ENCODE assay signal across 19 cellular contexts in genomic region chr2:111069722-111070121, GRCh38. TPM values are rescaled to one million over a fixed set of nuclear protein-coding genes. Genes with fewer than 3 reads are reported as not detected.
A peak's percentile ranks its signal among the peaks of the same experiment; 100 is the strongest.
DNase-seq lines count a peak whose midpoint lies in the region; ATAC-seq, FAIRE-seq and TF ChIP-seq lines count a peak whose summit lies in the region.
"Had no signal": no experiment of that assay in that cellular context is flagged by ENCODE, and none has a peak within 500 bp of the region (broad histone marks: within the 10 kb centered on the region; RNA-seq: fewer than 3 reads in every experiment).

No MANE protein-coding gene starts in this region.

- dilution Hi-C loops in keratinocyte (cut with MboI; ENCODE audit: extremely low pct_ligation_motif_present, low sequenced_read_pairs): no loop called here

- FAIRE-seq in K562 (lab: Jason Lieb, UNC): no peak
- FAIRE-seq in keratinocyte (lab: Jason Lieb, UNC): no peak
- FAIRE-seq: pancreas had no signal

- WGBS in K562 (ENCODE audit: insufficient coverage, low coverage, missing lambda C conversion rate): 6% methylated on average over 3 of the region's 3 CpGs

- no peaks in the 10 kb centered on the region for H3K36me3 ChIP-seq in HCT116 (ENCODE audit: control insufficient read depth in 1 of 2, insufficient read depth in 2 of 2, low read length in 2 of 2)
- H3K36me3 ChIP-seq in K562 (ENCODE audit: control insufficient read depth, insufficient read depth, low read length): no peaks in the 10 kb centered on the region
- no peaks in the 10 kb centered on the region for H3K36me3 ChIP-seq in keratinocyte (ENCODE audit: control insufficient read depth in 2 of 2, extremely low read depth in 1 of 2, insufficient read depth in 2 of 2, low read length in 2 of 2)
- H3K36me3 ChIP-seq in ascending aorta: no peaks in the 10 kb centered on the region
- H3K36me3 ChIP-seq: left lung, pancreas, thoracic aorta had no signal

- no peak overlapping the region for H3K4me3 ChIP-seq in HCT116 (replicated peaks in 1 of 2; ENCODE audit: low read depth in 1 of 2, low read length in 2 of 2)
- H3K4me3 ChIP-seq in K562: no peak overlapping the region
- H3K4me3 ChIP-seq in keratinocyte (ENCODE audit: control insufficient read depth in 2 of 3, extremely low read depth in 1 of 3, insufficient read depth in 2 of 3, low read depth in 1 of 3, low read length in 3 of 3): no peak overlapping the region
- H3K4me3 ChIP-seq in ascending aorta: no peak overlapping the region
- H3K4me3 ChIP-seq: left lung, pancreas, thoracic aorta had no signal

- intact Hi-C loops in HCT116 (cut with micrococcal nuclease) (no loop called here), K562 (cut with micrococcal nuclease) (no loop called here), ascending aorta (cut with DNase I) (no loop called here)

- H3K4me1 ChIP-seq in HCT116 (ENCODE audit: control insufficient read depth in 1 of 2, insufficient read depth in 2 of 2, low read length in 2 of 2): peaks cover 47 to 53% of the 10 kb centered on the region in 2 experiments
- H3K4me1 ChIP-seq in K562 (replicated peaks in 1 of 2; ENCODE audit: control insufficient read depth in 2 of 2, insufficient read depth in 2 of 2, low read length in 2 of 2): no peaks in the 10 kb centered on the region
- H3K4me1 ChIP-seq in keratinocyte (ENCODE audit: control insufficient read depth, extremely low read depth, insufficient read depth, low read length): peaks cover 12% of the 10 kb centered on the region
- H3K4me1 ChIP-seq in ascending aorta: peaks cover 0 to 6% of the 10 kb centered on the region in 2 donors
- H3K4me1 ChIP-seq: pancreas had no signal

- H4K20me1 ChIP-seq in HCT116 (ENCODE audit: insufficient read depth) (no peaks in the 10 kb centered on the region), K562 (replicated peaks; ENCODE audit: control insufficient read depth, insufficient read depth, low read length) (no peaks in the 10 kb centered on the region), keratinocyte (ENCODE audit: control insufficient read depth, extremely low read depth, insufficient read depth, low read length) (no peaks in the 10 kb centered on the region)

- TF ChIP-seq CTCF in HCT116 (IDR thresholded peaks at IDR 0.05 in 2 of 3, conservative IDR thresholded peaks at IDR 0.05 in 1 of 3; ENCODE audit: borderline replicate concordance in 1 of 3, insufficient read depth in 1 of 3, low read depth in 2 of 3, low read length in 2 of 3) (peak in 2 of 3 experiments; percentile 37 to 47; a peak in 4 of 6 replicates), K562 (IDR thresholded peaks at IDR 0.05 in 2 of 3, conservative IDR thresholded peaks at IDR 0.05 in 1 of 3; ENCODE audit: insufficient read depth in 2 of 3, low read depth in 1 of 3, low read length in 3 of 3) (peak; percentile 39 to 54 (median 47); a peak in 5 of 6 replicates), keratinocyte (optimal IDR thresholded peaks at IDR 0.05 in 1 of 3, IDR thresholded peaks at IDR 0.05 in 1 of 3, conservative IDR thresholded peaks at IDR 0.05 in 1 of 3; ENCODE audit: extremely low read depth in 1 of 3, insufficient read depth in 2 of 3, low read length in 3 of 3) (peak in 2 of 3 experiments; percentile 11 to 13), ascending aorta (IDR thresholded peaks at IDR 0.05) (no peak)

- H3K27ac ChIP-seq in HCT116 (ENCODE audit: low read depth, low read length): no peak overlapping the region
- no peak overlapping the region for H3K27ac ChIP-seq in K562 (ENCODE audit: extremely low read depth, low read depth, low read length)
- H3K27ac ChIP-seq in keratinocyte (ENCODE audit: control insufficient read depth, insufficient read depth, low read length): no peak overlapping the region
- H3K27ac ChIP-seq in ascending aorta: no peak overlapping the region
- H3K27ac ChIP-seq: left lung, pancreas, thoracic aorta had no signal

- H3K79me2 ChIP-seq in HCT116 (ENCODE audit: insufficient read depth, low read length) (no peaks in the 10 kb centered on the region), K562 (ENCODE audit: control insufficient read depth, insufficient read depth, low read length) (no peaks in the 10 kb centered on the region), keratinocyte (ENCODE audit: control insufficient read depth, insufficient read depth, low read length) (no peaks in the 10 kb centered on the region)

- DNase-seq in ELR (ENCODE audit: low read depth) (peak; percentile 16), HCT116 (ENCODE audit: low read depth, low spot score) (no peak), K562 (ENCODE audit: extremely low read depth in 1 of 4, low spot score in 3 of 4) (peak; percentile 14 to 28 (median 18)), keratinocyte (ENCODE audit: low read depth, low spot score) (no peak), ascending aorta (ENCODE audit: low spot score in 2 of 2) (no peak)
- DNase-seq: activated CD4-positive, alpha-beta memory T cell treated with anti-CD3 and anti-CD28 coated beads, Interleukin-2, amount 10 ng/mL, durations not matched to agents 7 days and 5 days; activated naive CD8-positive, alpha-beta T cell treated with anti-CD3 and anti-CD28 coated beads for 36 hours; activated T-cell treated with anti-CD3 and anti-CD28 coated beads, Interleukin-2, amount 50 U/mL, for 4 hours; CD4-positive, CD25-positive, alpha-beta regulatory T cell; effector CD8-positive, alpha-beta T cell; foreskin fibroblast; left lung; MV-4-11; NCI-H2081; NCI-H524 treated with DMSO at 0.1 percent for 48 hours; pancreas had no signal

- H3K9me3 ChIP-seq in HCT116 (ENCODE audit: control insufficient read depth in 1 of 2, insufficient read depth in 1 of 2, low read depth in 1 of 2, low read length in 2 of 2) (0 out of 4 replicates have a peak, but pooled peaks cover 0 to under 1% of the 10 kb centered on the region in 2 experiments), K562 (replicated peaks; ENCODE audit: control insufficient read depth, insufficient read depth, low read depth, low read length) (no peaks in the 10 kb centered on the region), keratinocyte (ENCODE audit: control insufficient read depth, low read depth, low read length) (no peaks in the 10 kb centered on the region), ascending aorta (no peaks in the 10 kb centered on the region)
- H3K9me3 ChIP-seq: pancreas, thoracic aorta had no signal

- TF ChIP-seq RAD21 in HCT116 (IDR thresholded peaks at IDR 0.05; ENCODE audit: low read depth) (peak; percentile 7; the same call in 1 of the 2 replicates), K562 (CRISPR knock-in tag; conservative IDR thresholded peaks at IDR 0.05 in 1 of 2, IDR thresholded peaks at IDR 0.05 in 1 of 2) (peak in 1 of 2 experiments; percentile 36; a peak in 1 of 4 replicates)

- CTCF ChIA-PET in HCT116 (lab: Charles Lee): no interaction called here
- CTCF ChIA-PET in K562 (lab: Yijun Ruan, JAX; ENCODE audit: low intra/inter-chr PET ratio): no interaction called here

- ATAC-seq in HCT116 (peak; percentile 32; the same call in 1 of the 2 replicates), K562 (peak; percentile 80), HG03139 (IDR thresholded peaks at IDR 0.05; ENCODE audit: unreplicated experiment) (no peak), GM19463 (IDR thresholded peaks at IDR 0.05; ENCODE audit: unreplicated experiment) (no peak)
- ATAC-seq: activated T-cell treated with anti-CD3 and anti-CD28 coated beads, Interleukin-2, amount 50 U/mL, for 4 hours; left lung; pancreas had no signal

- TF ChIP-seq POLR2A in HCT116 (IDR thresholded peaks at IDR 0.05; ENCODE audit: borderline replicate concordance, extremely low read depth, insufficient read depth, insufficient read length) (no peak), K562 (conservative IDR thresholded peaks at IDR 0.05) (no peak)

- no peaks in the 10 kb centered on the region for H3K27me3 ChIP-seq in HCT116 (ENCODE audit: insufficient read depth, low read length)
- H3K27me3 ChIP-seq in K562 (ENCODE audit: control insufficient read depth in 2 of 2, insufficient read depth in 2 of 2, low read length in 2 of 2): peaks cover 4 to 5% of the 10 kb centered on the region in 2 experiments; a peak in 3 of 5 replicates
- no peaks in the 10 kb centered on the region for H3K27me3 ChIP-seq in keratinocyte (ENCODE audit: control insufficient read depth, extremely low read depth, insufficient read depth, low read length)
- H3K27me3 ChIP-seq in ascending aorta: no peaks in the 10 kb centered on the region
- H3K27me3 ChIP-seq: left lung, pancreas had no signal

- POLR2A ChIA-PET in HCT116 (lab: Charles Lee) (no interaction called here), K562 (lab: Yijun Ruan, JAX) (no interaction called here)

- BruUV-seq in HCT116 (replicated peaks; lab: Mats Ljungman, UMichigan) (no TSS peak), K562 (replicated peaks; lab: Mats Ljungman, UMichigan) (no TSS peak)

- in situ Hi-C loops in K562 (cut with MboI): no loop called here

- no peak for TF ChIP-seq EP300 in K562 (IDR thresholded peaks at IDR 0.05; ENCODE audit: low read length)

- RAD21 ChIA-PET in HCT116 (lab: Charles Lee; ENCODE audit: low non-redundant PET in 1 of 2, low total read pairs in 2 of 2, uncharacterized antibody in 2 of 2, unreplicated experiment in 2 of 2): no interaction called here

- H3K9ac ChIP-seq in HCT116 (ENCODE audit: low read length) (no peak overlapping the region), K562 (ENCODE audit: insufficient read depth in 1 of 2, low read depth in 2 of 2, low read length in 2 of 2) (no peak overlapping the region), keratinocyte (ENCODE audit: control insufficient read depth, extremely low read depth, insufficient read depth, low read length) (no peak overlapping the region)

- H2AFZ ChIP-seq in HCT116 (ENCODE audit: low read depth, low read length, poor library complexity, severe bottlenecking): no peak overlapping the region
- no peak overlapping the region for H2AFZ ChIP-seq in K562 (ENCODE audit: low read depth, low read length)
- no peak overlapping the region for H2AFZ ChIP-seq in keratinocyte (ENCODE audit: control insufficient read depth, low read length)

- H3K9me2 ChIP-seq in HCT116 (ENCODE audit: insufficient read depth): no peaks in the 10 kb centered on the region

- no peaks in the 10 kb centered on the region for H3K9me1 ChIP-seq in K562 (ENCODE audit: control insufficient read depth, insufficient read depth, low read length)
- H3K9me1 ChIP-seq in keratinocyte (ENCODE audit: control insufficient read depth, extremely low read depth, insufficient read depth, low read length): no peaks in the 10 kb centered on the region

- H3K4me2 ChIP-seq in HCT116 (ENCODE audit: low read length): no peak overlapping the region
- no peak overlapping the region for H3K4me2 ChIP-seq in K562 (ENCODE audit: insufficient read depth, low read length)
- H3K4me2 ChIP-seq in keratinocyte (ENCODE audit: control insufficient read depth, extremely low read depth, insufficient read depth, low read depth, low read length): no peak overlapping the region

RNA-seq across cellular contexts. Expression of gene BCL2L11, which starts 51.0 kb away (rescaled TPM):
- total RNA-seq in HCT116 (2021; ENCODE audit: unreplicated experiment) (17.8 TPM), K562 (2014; rRNA removed) (4.5 and 6.4 TPM in 2 replicates), K562 (2014; rRNA removed; fragmentation: Illumina TruSeq; extraction: Trizol) (5.0 TPM in 2 replicates), K562 (2015; rRNA removed; fragmentation: Illumina TruSeq; extraction: Trizol) (6.1 and 7.2 TPM in 2 replicates), K562 (2021) (16.1 and 18.8 TPM in 2 replicates), ascending aorta (3.5 TPM)
- polyA plus RNA-seq in HCT116 (2012): 6.8 and 7.9 TPM in 2 replicates
- total RNA-seq in K562 (2011; cell fraction: chromatin; rRNA removed; ENCODE audit: low replicate concordance): 12.1 and 19.1 TPM in 2 replicates
- 6.2 and 6.7 TPM in 2 replicates for total RNA-seq in K562 (2011; cell fraction: nucleolus; rRNA removed)
- total RNA-seq in K562 (2011; cell fraction: nucleoplasm; rRNA removed): 13.1 and 30.2 TPM in 2 replicates
- polyA plus RNA-seq in K562 (2011; rRNA removed) (3.1 and 6.4 TPM in 2 replicates), K562 (2014; fragmentation: Illumina TruSeq; extraction: Trizol) (15.3 and 16.5 TPM in 2 replicates), K562 (2014; fragmentation: Nextera tagmentation; extraction: Ambion mirVana) (1 to 10 TPM; 2.2 to 2.5 TPM), K562 (2014; rRNA removed) (8.1 and 8.8 TPM in 2 replicates), keratinocyte (1.4 to 1.9 TPM (median 1.6 TPM) in 3 replicates)
- 4.7 and 6.0 TPM in 2 replicates for polyA plus RNA-seq in K562 (2011; cell fraction: cytosol; rRNA removed)
- 8.6 and 12.0 TPM in 2 replicates for polyA plus RNA-seq in K562 (2011; cell fraction: nucleus; rRNA removed)
- 11.4 TPM in 2 replicates for polyA plus RNA-seq in K562 (2012)
- 3.4 and 6.3 TPM in 2 replicates for polyA minus RNA-seq in K562 (2011; rRNA and poly(A)+ RNA removed)
- 6.0 and 9.8 TPM in 2 replicates for polyA minus RNA-seq in K562 (2011; cell fraction: cytosol; rRNA and poly(A)+ RNA removed)
- 6.9 and 13.4 TPM in 2 replicates for polyA minus RNA-seq in K562 (2011; cell fraction: nucleus; rRNA and poly(A)+ RNA removed)
- polyA plus RNA-seq in keratinocyte (2011; ENCODE audit: low read depth): 3.5 TPM
- polyA plus RNA-seq in keratinocyte (2011; cell fraction: cytosol; rRNA removed): 0.70 and 1.5 TPM in 2 replicates
- 2.6 and 2.7 TPM in 2 replicates for polyA plus RNA-seq in keratinocyte (2011; cell fraction: nucleus; rRNA removed)
- polyA plus RNA-seq in keratinocyte (2012; ENCODE audit: low replicate concordance): 1.7 and 3.7 TPM in 2 replicates
- polyA minus RNA-seq in keratinocyte: 0.99 to 2.7 TPM (median 1.8 TPM) in 3 replicates
- polyA minus RNA-seq in keratinocyte (2011; cell fraction: cytosol; rRNA and poly(A)+ RNA removed): 0.38 TPM
- 1.9 and 2.1 TPM in 2 replicates for polyA minus RNA-seq in keratinocyte (2011; cell fraction: nucleus; rRNA and poly(A)+ RNA removed)

Comparison
In these comparisons a context has a peak if more than half of its experiments do, and no peak if none do; other contexts are left out.
1. DNase-seq: peak in ELR (single experiment) and K562 (4 of 4); none in HCT116 (single experiment), keratinocyte (single experiment) and ascending aorta (0 of 2).
2. ATAC-seq: peak in HCT116 (single experiment) and K562 (single experiment); none in HG03139 (single experiment) and GM19463 (single experiment).
3. CTCF ChIP-seq: peak in HCT116 (2 of 3), K562 (3 of 3) and keratinocyte (2 of 3); none in ascending aorta (0 of 3).